8 cellular contexts compared by ENCODE assay signal in genomic region chr1:156146749-156147405, GRCh38. TPM values are rescaled to one million over a fixed set of nuclear protein-coding genes. Genes with fewer than 3 reads are reported as not detected.
DNase-seq lines count a peak whose midpoint lies in the region; ATAC-seq and TF ChIP-seq lines count a peak whose summit lies in the region.

No MANE protein-coding gene starts in this region.

- H3K4ac ChIP-seq in mesenchymal stem cell (ENCODE audit: low read depth in 1 of 2, low read length in 2 of 2), result peak overlapping the region in 1 of 2 experiments; percentile 13

- H3K9me3 ChIP-seq in HEK293 (ENCODE audit: control insufficient read depth, insufficient read depth, low read depth, low read length) (no peaks in the 10 kb centered on the region), mesenchymal stem cell (ENCODE audit: control insufficient read depth, low read length) (no peaks in the 10 kb centered on the region)

- H3K4me3 ChIP-seq in HEK293 (ENCODE audit: low read depth, low read length) (no peak overlapping the region), mesenchymal stem cell (ENCODE audit: insufficient read depth in 1 of 2, low read depth in 1 of 2, low read length in 2 of 2) (no peak overlapping the region)

- H2AK5ac ChIP-seq in mesenchymal stem cell (ENCODE audit: low read length, severe bottlenecking), result no peak overlapping the region

- H3K4me3 Mint-ChIP-seq in activated naive CD8-positive, alpha-beta T cell treated with anti-CD3 and anti-CD28 coated beads for 36 hours, result peak overlapping the region; percentile 63

- no peaks in the 10 kb centered on the region for H3K36me3 Mint-ChIP-seq in activated naive CD8-positive, alpha-beta T cell treated with anti-CD3 and anti-CD28 coated beads for 36 hours

- H3K27ac ChIP-seq in 22Rv1 (peak overlapping the region; percentile 46), HEK293 (ENCODE audit: extremely low read depth, low read depth, low read length) (no peak overlapping the region), mesenchymal stem cell (ENCODE audit: low read length, poor library complexity, severe bottlenecking) (no peak overlapping the region)

- POLR2A ChIA-PET in HEK293 (lab: Yijun Ruan, JAX), result interaction anchor here (0.6 to 1.8 kb wide), 3 partner anchors 66 to 94 kb away, joined by 3 to 11 read pairs (median 4); partner anchors contain the start of gene PMF1

- H2AFZ ChIP-seq in mesenchymal stem cell (ENCODE audit: low read depth, low read length), result no peak overlapping the region

- H3K14ac ChIP-seq in mesenchymal stem cell (ENCODE audit: low read length in 2 of 2), result no peak overlapping the region

- DNase-seq in activated naive CD8-positive, alpha-beta T cell treated with anti-CD3 and anti-CD28 coated beads for 36 hours, result no peak
- DNase-seq in mesenchymal stem cell (peak; percentile 68), MV-4-11 (lab: John Stamatoyannopoulos, UW) (no peak), H4 (ENCODE audit: low spot score) (no peak), NCI-H2196 treated with DMSO at 0.1 percent for 48 hours (lab: John Stamatoyannopoulos, UW; ENCODE audit: unreplicated experiment) (no peak)

- H3K36me3 ChIP-seq in HEK293 (ENCODE audit: control insufficient read depth in 2 of 2, insufficient read depth in 1 of 2, low read length in 2 of 2), result no peaks in the 10 kb centered on the region
- no peaks in the 10 kb centered on the region for H3K36me3 ChIP-seq in mesenchymal stem cell (ENCODE audit: control insufficient read depth in 1 of 2, insufficient read depth in 2 of 2, low read depth in 1 of 2, low read length in 2 of 2)

- no peak overlapping the region for H3K23ac ChIP-seq in mesenchymal stem cell (ENCODE audit: low read length in 2 of 2)

- no peaks in the 10 kb centered on the region for H3K9me3 Mint-ChIP-seq in activated naive CD8-positive, alpha-beta T cell treated with anti-CD3 and anti-CD28 coated beads for 36 hours

- peak overlapping the region in 1 of 2 experiments; percentile 15 for H2BK12ac ChIP-seq in mesenchymal stem cell (ENCODE audit: low read length in 2 of 2)

- peak overlapping the region in 1 of 2 experiments; percentile 28 for H3K18ac ChIP-seq in mesenchymal stem cell (ENCODE audit: low read depth in 1 of 2, low read length in 2 of 2)

- peak overlapping the region; percentile 8 for H2BK15ac ChIP-seq in mesenchymal stem cell (ENCODE audit: low read depth, poor library complexity, severe bottlenecking)

- no peak overlapping the region for H3K4me2 ChIP-seq in mesenchymal stem cell (ENCODE audit: low read length, poor library complexity, severe bottlenecking)

- no peak overlapping the region for H4K91ac ChIP-seq in mesenchymal stem cell (ENCODE audit: low read length)

- H3K27ac Mint-ChIP-seq in activated naive CD8-positive, alpha-beta T cell treated with anti-CD3 and anti-CD28 coated beads for 36 hours, result peak overlapping the region; percentile 88

- TF ChIP-seq CTCF in 22Rv1 (IDR thresholded peaks at IDR 0.05), result no peak
- TF ChIP-seq CTCF in HEK293 (tag by site-specific recombination; IDR thresholded peaks at IDR 0.05), result no peak

- peak overlapping the region; percentile 59 for H4K8ac ChIP-seq in mesenchymal stem cell (ENCODE audit: low read length)

- no peaks in the 10 kb centered on the region for H3K79me1 ChIP-seq in mesenchymal stem cell (replicated peaks; ENCODE audit: low read length, poor library complexity, severe bottlenecking)

- no peaks in the 10 kb centered on the region for H3K27me3 Mint-ChIP-seq in activated naive CD8-positive, alpha-beta T cell treated with anti-CD3 and anti-CD28 coated beads for 36 hours

- peaks cover 50% of the 10 kb centered on the region for H3K4me1 Mint-ChIP-seq in activated naive CD8-positive, alpha-beta T cell treated with anti-CD3 and anti-CD28 coated beads for 36 hours

- no peak for ATAC-seq in HG02870 (IDR thresholded peaks at IDR 0.05; ENCODE audit: unreplicated experiment)

- H2BK120ac ChIP-seq in mesenchymal stem cell (ENCODE audit: low read depth, low read length), result no peak overlapping the region

- H3K4me1 ChIP-seq in HEK293 (ENCODE audit: control insufficient read depth, insufficient read depth, low read length) (no peaks in the 10 kb centered on the region), mesenchymal stem cell (ENCODE audit: control insufficient read depth, insufficient read depth, low read depth, low read length) (peaks cover 18% of the 10 kb centered on the region)

- peaks cover 4 to 41% of the 10 kb centered on the region in 2 experiments for H3K27me3 ChIP-seq in mesenchymal stem cell (ENCODE audit: control insufficient read depth in 1 of 2, insufficient read depth in 1 of 2, low read length in 2 of 2)

- H3K9ac ChIP-seq in mesenchymal stem cell (ENCODE audit: low read length), result peak overlapping the region; percentile 77

- no peak overlapping the region for H2BK5ac ChIP-seq in mesenchymal stem cell (ENCODE audit: low read depth, low read length, poor library complexity, severe bottlenecking)

- WGBS in mesenchymal stem cell, result 62% methylated on average over 7 of the region's 9 CpGs

- CTCF ChIA-PET in HEK293 (lab: Yijun Ruan, JAX), result interaction anchor here (0.6 to 13.7 kb wide), 10 partner anchors 16 to 257 kb away, joined by 3 to 210 read pairs (median 5); no protein-coding TSS in a partner anchor

TF ChIP-seq in HEK293, 187 proteins besides CTCF, POLR2A, EP300 and RAD21:
- TF ChIP-seq ZNF513 (tag by site-specific recombination; IDR thresholded peaks at IDR 0.05) (no peak), ZNF19 (tag by site-specific recombination; IDR thresholded peaks at IDR 0.05; ENCODE audit: low read depth) (no peak), ZNF600 (tag by site-specific recombination; IDR thresholded peaks at IDR 0.05) (no peak), ZBTB6 (tag by site-specific recombination; IDR thresholded peaks at IDR 0.05) (no peak), ZNF548 (tag by site-specific recombination; IDR thresholded peaks at IDR 0.05) (no peak), HIC1 (tag by site-specific recombination; IDR thresholded peaks at IDR 0.05) (peak; percentile 33; the same call in 1 of the 2 replicates)

RNA-seq across cellular contexts. Expression of gene SEMA4A, which starts 6.5 kb away (rescaled TPM):
- 10 to 100 TPM; 13.2 to 16.1 TPM for total RNA-seq in activated naive CD8-positive, alpha-beta T cell treated with anti-CD3 and anti-CD28 coated beads for 36 hours
- polyA plus RNA-seq in mesenchymal stem cell (2013, experiment 1 of 2), result 0.61 TPM
- 0.40 TPM for polyA plus RNA-seq in mesenchymal stem cell (2013, experiment 2 of 2)
- total RNA-seq in H4 (2014; rRNA removed; shearing (Covaris generic)), result 0.15 TPM in 1 of 2 replicates, not detected in the other

RNA-seq across cellular contexts. Expression of gene LMNA, which starts 32.4 kb away (rescaled TPM):
- total RNA-seq in activated naive CD8-positive, alpha-beta T cell treated with anti-CD3 and anti-CD28 coated beads for 36 hours, result 10 to 100 TPM; 32.3 to 37.8 TPM
- polyA plus RNA-seq in mesenchymal stem cell (2013, experiment 1 of 2), result 732 TPM
- polyA plus RNA-seq in mesenchymal stem cell (2013, experiment 2 of 2), result 747 TPM
- total RNA-seq in H4 (2014; rRNA removed; shearing (Covaris generic)), result 257 and 363 TPM in 2 replicates

RNA-seq across cellular contexts. Expression of gene SLC25A44, which starts 47.0 kb away (rescaled TPM):
- 10 to 100 TPM; 55.0 to 60.7 TPM for total RNA-seq in activated naive CD8-positive, alpha-beta T cell treated with anti-CD3 and anti-CD28 coated beads for 36 hours
- 21.8 TPM for polyA plus RNA-seq in mesenchymal stem cell (2013, experiment 1 of 2)
- 20.8 TPM for polyA plus RNA-seq in mesenchymal stem cell (2013, experiment 2 of 2)
- total RNA-seq in H4 (2014; rRNA removed; shearing (Covaris generic)), result 17.7 and 17.8 TPM in 2 replicates

Comparison
In these comparisons a context has a peak if more than half of its experiments do, and no peak if none do; other contexts are left out.
1. RNA of gene SEMA4A, which starts 6.5 kb away (total RNA-seq): 13.2 to 16.1 TPM in activated naive CD8-positive, alpha-beta T cell treated with anti-CD3 and anti-CD28 coated beads for 36 hours; 0.15 TPM in H4; every median in the first group is over 10 times any median in the second.